11 cellular contexts compared by ENCODE assay signal in the genomic region with DNA sequence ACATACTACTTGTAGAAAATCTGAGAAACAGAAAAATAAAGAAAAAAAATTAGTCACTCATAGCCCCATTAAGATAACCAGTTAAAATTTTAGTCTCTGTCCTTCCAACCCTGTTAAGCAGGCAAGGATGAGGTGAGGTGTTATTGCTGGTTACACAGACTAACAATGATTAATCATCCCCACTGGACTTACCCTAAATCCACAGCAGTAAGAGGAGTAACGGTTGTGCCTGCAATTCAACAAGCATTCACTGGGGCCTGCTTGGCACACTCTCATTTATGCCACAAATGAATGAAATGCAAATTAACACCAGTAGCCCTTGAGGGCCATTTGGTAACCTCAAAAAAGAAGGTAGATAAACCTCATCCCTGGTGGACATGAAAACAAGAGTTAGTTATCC. TPM values are rescaled to one million over a fixed set of nuclear protein-coding genes. Genes with fewer than 3 reads are reported as not detected.
DNase-seq lines count a peak whose midpoint lies in the region; ATAC-seq and TF ChIP-seq lines count a peak whose summit lies in the region.
"Had no signal": no experiment of that assay in that cellular context is flagged by ENCODE, and none has a peak within 500 bp of the region (broad histone marks: within the 10 kb centered on the region; RNA-seq: fewer than 3 reads in every experiment).

No MANE protein-coding gene starts in this region.

- H3K4me3 ChIP-seq in mesenchymal stem cell (ENCODE audit: insufficient read depth in 1 of 2, low read depth in 1 of 2, low read length in 2 of 2) = no peak overlapping the region
- H3K4me3 ChIP-seq: thyroid gland had no signal

- H3K36me3 ChIP-seq in mesenchymal stem cell (ENCODE audit: control insufficient read depth in 1 of 2, insufficient read depth in 2 of 2, low read depth in 1 of 2, low read length in 2 of 2) = peaks cover 2 to 15% of the 10 kb centered on the region in 2 experiments
- H3K36me3 ChIP-seq: thyroid gland had no signal

- DNase-seq in HCEC 1CT (peak; percentile 48), RKO (ENCODE audit: low spot score) (peak; percentile 56), mesenchymal stem cell (no peak), NCI-H146 (lab: John Stamatoyannopoulos, UW) (no peak), NCI-H748 treated with DMSO at 0.1 percent for 48 hours (lab: John Stamatoyannopoulos, UW) (no peak)
- no peak for DNase-seq in stimulated activated naive CD4-positive, alpha-beta T cell (lab: John Stamatoyannopoulos, UW)
- DNase-seq: GF-D8, NCI-H774, thyroid gland had no signal

- no peak overlapping the region for H3K18ac ChIP-seq in mesenchymal stem cell (ENCODE audit: low read depth in 1 of 2, low read length in 2 of 2)

- whole genome bisulfite sequencing in mesenchymal stem cell = 35% methylated on average over 1 of the region's 1 CpG

- TF ChIP-seq POLR2A in GM18505 (IDR thresholded peaks at IDR 0.05; ENCODE audit: borderline replicate concordance, extremely low read depth, insufficient read depth, insufficient read length) = no peak

- H3K23ac ChIP-seq in mesenchymal stem cell (ENCODE audit: low read length in 2 of 2) = no peak overlapping the region

- H2BK120ac ChIP-seq in mesenchymal stem cell (ENCODE audit: low read depth, low read length) = no peak overlapping the region

- H2BK15ac ChIP-seq in mesenchymal stem cell (ENCODE audit: low read depth, poor library complexity, severe bottlenecking) = no peak overlapping the region

- H3K79me1 ChIP-seq in mesenchymal stem cell (replicated peaks; ENCODE audit: low read length, poor library complexity, severe bottlenecking) = peaks cover 27% of the 10 kb centered on the region

- peak overlapping the region; percentile 63 for H2AK5ac ChIP-seq in mesenchymal stem cell (ENCODE audit: low read length, severe bottlenecking)

- no peaks in the 10 kb centered on the region for H3K9me3 ChIP-seq in mesenchymal stem cell (ENCODE audit: control insufficient read depth, low read length)
- H3K9me3 ChIP-seq: thyroid gland had no signal

- H3K4me2 ChIP-seq in mesenchymal stem cell (ENCODE audit: low read length, poor library complexity, severe bottlenecking) = peak overlapping the region; percentile 34

- H3K4me1 ChIP-seq in mesenchymal stem cell (ENCODE audit: control insufficient read depth, insufficient read depth, low read depth, low read length) = peaks cover 10% of the 10 kb centered on the region

- H3K9ac ChIP-seq in mesenchymal stem cell (ENCODE audit: low read length) = peak overlapping the region; percentile 28

- peak overlapping the region; percentile 38 for H3K27ac ChIP-seq in mesenchymal stem cell (ENCODE audit: low read length, poor library complexity, severe bottlenecking)

- no peak overlapping the region for H2BK5ac ChIP-seq in mesenchymal stem cell (ENCODE audit: low read depth, low read length, poor library complexity, severe bottlenecking)

- H2AFZ ChIP-seq in mesenchymal stem cell (ENCODE audit: low read depth, low read length) = no peak overlapping the region

- H3K4ac ChIP-seq in mesenchymal stem cell (ENCODE audit: low read depth in 1 of 2, low read length in 2 of 2) = no peak overlapping the region

- no peak overlapping the region for H4K8ac ChIP-seq in mesenchymal stem cell (ENCODE audit: low read length)

- no peak overlapping the region for H3K14ac ChIP-seq in mesenchymal stem cell (ENCODE audit: low read length in 2 of 2)

- peak; percentile 47 for ATAC-seq in GM18505 (IDR thresholded peaks at IDR 0.05; ENCODE audit: unreplicated experiment)
- no peak for ATAC-seq in activated CD4-positive, CD25-positive, alpha-beta regulatory T cell treated with anti-CD3 and anti-CD28 coated beads, Interleukin-2, amount 50 U/mL, for 24 hours

- no peak overlapping the region for H2BK12ac ChIP-seq in mesenchymal stem cell (ENCODE audit: low read length in 2 of 2)

- H4K91ac ChIP-seq in mesenchymal stem cell (ENCODE audit: low read length) = no peak overlapping the region

- H3K27me3 ChIP-seq in mesenchymal stem cell (ENCODE audit: control insufficient read depth in 1 of 2, insufficient read depth in 1 of 2, low read length in 2 of 2) = no peaks in the 10 kb centered on the region
- H3K27me3 ChIP-seq: thyroid gland had no signal

RNA-seq across cellular contexts. Expression of a gene that starts 8.0 kb away (rescaled TPM):
- 13.5 TPM for polyA plus RNA-seq in mesenchymal stem cell (2013, experiment 1 of 2)
- 11.5 TPM for polyA plus RNA-seq in mesenchymal stem cell (2013, experiment 2 of 2)

Comparison
In these comparisons a context has a peak if more than half of its experiments do, and no peak if none do; other contexts are left out.
1. DNase-seq: peak in HCEC 1CT (single experiment) and RKO (single experiment); none in mesenchymal stem cell (single experiment), NCI-H146 (single experiment), stimulated activated naive CD4-positive, alpha-beta T cell (0 of 6) and NCI-H748 treated with DMSO at 0.1 percent for 48 hours (single experiment).